Comparison of ENCODE assay signal across 1 cellular context in the genomic region with DNA sequence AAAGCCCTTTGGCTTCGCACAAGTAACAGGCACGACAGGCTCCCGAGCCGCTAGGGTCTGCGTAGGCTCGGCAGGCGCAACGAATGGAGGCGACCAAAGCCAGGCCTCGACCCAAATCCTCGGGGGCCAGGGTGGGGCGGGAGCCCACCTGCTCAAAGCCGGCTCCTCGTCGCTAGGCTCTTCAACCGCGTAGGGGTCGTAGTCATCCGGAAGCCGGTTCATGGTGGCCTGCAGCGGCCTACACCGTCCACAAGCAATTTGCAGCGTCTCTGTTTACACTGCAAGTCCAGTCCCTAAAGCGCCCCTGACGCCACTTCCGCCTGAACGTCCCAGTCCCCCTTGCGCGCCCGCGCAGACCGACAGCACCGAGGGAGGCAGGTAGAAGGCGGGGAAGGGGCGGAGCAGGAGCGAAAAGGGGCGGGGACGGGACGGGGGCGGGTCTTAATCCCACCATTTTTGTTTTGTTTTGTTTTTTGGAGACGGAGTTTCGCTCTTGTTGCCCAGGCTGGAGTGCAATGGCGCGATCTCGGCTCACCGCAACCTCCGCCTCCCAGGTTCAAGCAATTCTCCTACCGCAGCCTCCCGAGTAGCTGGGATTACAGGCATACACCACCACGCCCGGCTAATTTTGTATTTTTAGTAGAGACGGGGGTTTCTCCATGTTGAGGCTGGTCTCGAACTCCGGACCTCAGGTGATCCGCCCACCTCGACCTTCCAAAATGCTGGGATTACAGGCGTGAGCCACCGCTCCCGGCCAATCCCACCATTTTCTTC.
A peak's percentile ranks its signal among the peaks of the same experiment; 100 is the strongest.
TF ChIP-seq lines count a peak whose summit lies in the region.

A gene with protein sequence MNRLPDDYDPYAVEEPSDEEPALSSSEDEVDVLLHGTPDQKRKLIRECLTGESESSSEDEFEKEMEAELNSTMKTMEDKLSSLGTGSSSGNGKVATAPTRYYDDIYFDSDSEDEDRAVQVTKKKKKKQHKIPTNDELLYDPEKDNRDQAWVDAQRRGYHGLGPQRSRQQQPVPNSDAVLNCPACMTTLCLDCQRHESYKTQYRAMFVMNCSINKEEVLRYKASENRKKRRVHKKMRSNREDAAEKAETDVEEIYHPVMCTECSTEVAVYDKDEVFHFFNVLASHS (minus strand): TSS at position 295 of the 774 bp plus-strand sequence. CDS start 73 bp downstream, at position 222.

TF ChIP-seq in GM12878, 131 proteins besides CTCF, POLR2A, EP300 and RAD21 (continued from another document):
- TF ChIP-seq, protein P1, sequence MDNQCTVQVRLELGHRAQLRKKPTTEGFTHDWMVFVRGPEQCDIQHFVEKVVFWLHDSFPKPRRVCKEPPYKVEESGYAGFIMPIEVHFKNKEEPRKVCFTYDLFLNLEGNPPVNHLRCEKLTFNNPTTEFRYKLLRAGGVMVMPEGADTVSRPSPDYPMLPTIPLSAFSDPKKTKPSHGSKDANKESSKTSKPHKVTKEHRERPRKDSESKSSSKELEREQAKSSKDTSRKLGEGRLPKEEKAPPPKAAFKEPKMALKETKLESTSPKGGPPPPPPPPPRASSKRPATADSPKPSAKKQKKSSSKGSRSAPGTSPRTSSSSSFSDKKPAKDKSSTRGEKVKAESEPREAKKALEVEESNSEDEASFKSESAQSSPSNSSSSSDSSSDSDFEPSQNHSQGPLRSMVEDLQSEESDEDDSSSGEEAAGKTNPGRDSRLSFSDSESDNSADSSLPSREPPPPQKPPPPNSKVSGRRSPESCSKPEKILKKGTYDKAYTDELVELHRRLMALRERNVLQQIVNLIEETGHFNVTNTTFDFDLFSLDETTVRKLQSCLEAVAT (IDR thresholded peaks at IDR 0.05) = peak; percentile 52; the same call in 1 of the 2 replicates
- TF ChIP-seq, protein P2, sequence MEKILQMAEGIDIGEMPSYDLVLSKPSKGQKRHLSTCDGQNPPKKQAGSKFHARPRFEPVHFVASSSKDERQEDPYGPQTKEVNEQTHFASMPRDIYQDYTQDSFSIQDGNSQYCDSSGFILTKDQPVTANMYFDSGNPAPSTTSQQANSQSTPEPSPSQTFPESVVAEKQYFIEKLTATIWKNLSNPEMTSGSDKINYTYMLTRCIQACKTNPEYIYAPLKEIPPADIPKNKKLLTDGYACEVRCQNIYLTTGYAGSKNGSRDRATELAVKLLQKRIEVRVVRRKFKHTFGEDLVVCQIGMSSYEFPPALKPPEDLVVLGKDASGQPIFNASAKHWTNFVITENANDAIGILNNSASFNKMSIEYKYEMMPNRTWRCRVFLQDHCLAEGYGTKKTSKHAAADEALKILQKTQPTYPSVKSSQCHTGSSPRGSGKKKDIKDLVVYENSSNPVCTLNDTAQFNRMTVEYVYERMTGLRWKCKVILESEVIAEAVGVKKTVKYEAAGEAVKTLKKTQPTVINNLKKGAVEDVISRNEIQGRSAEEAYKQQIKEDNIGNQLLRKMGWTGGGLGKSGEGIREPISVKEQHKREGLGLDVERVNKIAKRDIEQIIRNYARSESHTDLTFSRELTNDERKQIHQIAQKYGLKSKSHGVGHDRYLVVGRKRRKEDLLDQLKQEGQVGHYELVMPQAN (conservative IDR thresholded peaks at IDR 0.05) = peak; percentile 94
- TF ChIP-seq, protein P3, sequence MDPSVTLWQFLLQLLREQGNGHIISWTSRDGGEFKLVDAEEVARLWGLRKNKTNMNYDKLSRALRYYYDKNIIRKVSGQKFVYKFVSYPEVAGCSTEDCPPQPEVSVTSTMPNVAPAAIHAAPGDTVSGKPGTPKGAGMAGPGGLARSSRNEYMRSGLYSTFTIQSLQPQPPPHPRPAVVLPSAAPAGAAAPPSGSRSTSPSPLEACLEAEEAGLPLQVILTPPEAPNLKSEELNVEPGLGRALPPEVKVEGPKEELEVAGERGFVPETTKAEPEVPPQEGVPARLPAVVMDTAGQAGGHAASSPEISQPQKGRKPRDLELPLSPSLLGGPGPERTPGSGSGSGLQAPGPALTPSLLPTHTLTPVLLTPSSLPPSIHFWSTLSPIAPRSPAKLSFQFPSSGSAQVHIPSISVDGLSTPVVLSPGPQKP (IDR thresholded peaks at IDR 0.05; ENCODE audit: low read depth, low read length) = peak; percentile 77; the same call in 1 of the 2 replicates
- TF ChIP-seq, protein P4, sequence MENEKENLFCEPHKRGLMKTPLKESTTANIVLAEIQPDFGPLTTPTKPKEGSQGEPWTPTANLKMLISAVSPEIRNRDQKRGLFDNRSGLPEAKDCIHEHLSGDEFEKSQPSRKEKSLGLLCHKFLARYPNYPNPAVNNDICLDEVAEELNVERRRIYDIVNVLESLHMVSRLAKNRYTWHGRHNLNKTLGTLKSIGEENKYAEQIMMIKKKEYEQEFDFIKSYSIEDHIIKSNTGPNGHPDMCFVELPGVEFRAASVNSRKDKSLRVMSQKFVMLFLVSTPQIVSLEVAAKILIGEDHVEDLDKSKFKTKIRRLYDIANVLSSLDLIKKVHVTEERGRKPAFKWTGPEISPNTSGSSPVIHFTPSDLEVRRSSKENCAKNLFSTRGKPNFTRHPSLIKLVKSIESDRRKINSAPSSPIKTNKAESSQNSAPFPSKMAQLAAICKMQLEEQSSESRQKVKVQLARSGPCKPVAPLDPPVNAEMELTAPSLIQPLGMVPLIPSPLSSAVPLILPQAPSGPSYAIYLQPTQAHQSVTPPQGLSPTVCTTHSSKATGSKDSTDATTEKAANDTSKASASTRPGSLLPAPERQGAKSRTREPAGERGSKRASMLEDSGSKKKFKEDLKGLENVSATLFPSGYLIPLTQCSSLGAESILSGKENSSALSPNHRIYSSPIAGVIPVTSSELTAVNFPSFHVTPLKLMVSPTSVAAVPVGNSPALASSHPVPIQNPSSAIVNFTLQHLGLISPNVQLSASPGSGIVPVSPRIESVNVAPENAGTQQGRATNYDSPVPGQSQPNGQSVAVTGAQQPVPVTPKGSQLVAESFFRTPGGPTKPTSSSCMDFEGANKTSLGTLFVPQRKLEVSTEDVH (IDR thresholded peaks at IDR 0.05; ENCODE audit: low read depth, partially characterized antibody) = no peak
- TF ChIP-seq BHLHE40 (IDR thresholded peaks at IDR 0.05; ENCODE audit: borderline replicate concordance in 1 of 2, low read depth in 2 of 2, low read length in 1 of 2) (peak in 1 of 2 experiments; percentile 33; a peak in 1 of 4 replicates), LARP7 (IDR thresholded peaks at IDR 0.05) (peak; percentile 67), SIN3A (IDR thresholded peaks at IDR 0.05; ENCODE audit: low read depth, low read length) (peak; percentile 94), CBFB (IDR thresholded peaks at IDR 0.05; ENCODE audit: low read depth) (no peak; the same call in 1 of the 2 replicates), NRF1 (conservative IDR thresholded peaks at IDR 0.05; ENCODE audit: low read depth, low read length) (0 out of 2 replicates have a peak, but pooled peaks have one; percentile 42), FOXK2 (IDR thresholded peaks at IDR 0.05) (peak; percentile 92), POU2F2 (IDR thresholded peaks at IDR 0.05; ENCODE audit: borderline replicate concordance, low read depth, low read length) (0 out of 3 replicates have a peak, but pooled peaks have one; percentile 52), TCF3 (IDR thresholded peaks at IDR 0.05; ENCODE audit: borderline replicate concordance, insufficient read depth, low read depth, low read length) (0 out of 2 replicates have a peak, but pooled peaks have one; percentile 35), JUND (IDR thresholded peaks at IDR 0.05; ENCODE audit: low read depth, low read length) (no peak), RELA (IDR thresholded peaks at IDR 0.05; ENCODE audit: borderline replicate concordance, partially characterized antibody) (no peak), NBN (IDR thresholded peaks at IDR 0.05) (peak; percentile 61; the same call in 1 of the 2 replicates), RCOR1 (conservative IDR thresholded peaks at IDR 0.05; ENCODE audit: low read depth, low read length) (no peak), SRF (IDR thresholded peaks at IDR 0.05; ENCODE audit: low read depth in 2 of 2, low read length in 2 of 2) (no peak), CREB1 (IDR thresholded peaks at IDR 0.05; ENCODE audit: low read depth) (peak; percentile 89), WRNIP1 (IDR thresholded peaks at IDR 0.05; ENCODE audit: borderline replicate concordance, low read depth, low read length) (peak; percentile 97; the same call in 1 of the 2 replicates), RUNX3 (IDR thresholded peaks at IDR 0.05; ENCODE audit: low read length) (0 out of 2 replicates have a peak, but pooled peaks have one; percentile 3), BACH1 (IDR thresholded peaks at IDR 0.05; ENCODE audit: borderline replicate concordance) (peak; percentile 78), MTA2 (IDR thresholded peaks at IDR 0.05; ENCODE audit: low read depth) (no peak), SIX5 (IDR thresholded peaks at IDR 0.05; ENCODE audit: low read depth, low read length, severe bottlenecking) (no peak), NFIC (IDR thresholded peaks at IDR 0.05; ENCODE audit: low read depth, low read length) (no peak), MXI1 (IDR thresholded peaks at IDR 0.05; ENCODE audit: low read depth, low read length) (peak; percentile 44), IKZF2 (IDR thresholded peaks at IDR 0.05) (peak in 1 of 2 experiments; percentile 15; a peak in 1 of 4 replicates), SREBF1 (IDR thresholded peaks at IDR 0.05; ENCODE audit: low read length) (no peak), EED (IDR thresholded peaks at IDR 0.05; ENCODE audit: low read depth) (no peak), GABPA (IDR thresholded peaks at IDR 0.05; ENCODE audit: low read depth) (peak; percentile 83), ETV6 (conservative IDR thresholded peaks at IDR 0.05 in 1 of 2, IDR thresholded peaks at IDR 0.05 in 1 of 2; ENCODE audit: borderline replicate concordance in 1 of 2, low read depth in 1 of 2) (no peak), GATAD2B (conservative IDR thresholded peaks at IDR 0.05; ENCODE audit: low read depth) (peak; percentile 85)
- TF ChIP-seq, protein P5, sequence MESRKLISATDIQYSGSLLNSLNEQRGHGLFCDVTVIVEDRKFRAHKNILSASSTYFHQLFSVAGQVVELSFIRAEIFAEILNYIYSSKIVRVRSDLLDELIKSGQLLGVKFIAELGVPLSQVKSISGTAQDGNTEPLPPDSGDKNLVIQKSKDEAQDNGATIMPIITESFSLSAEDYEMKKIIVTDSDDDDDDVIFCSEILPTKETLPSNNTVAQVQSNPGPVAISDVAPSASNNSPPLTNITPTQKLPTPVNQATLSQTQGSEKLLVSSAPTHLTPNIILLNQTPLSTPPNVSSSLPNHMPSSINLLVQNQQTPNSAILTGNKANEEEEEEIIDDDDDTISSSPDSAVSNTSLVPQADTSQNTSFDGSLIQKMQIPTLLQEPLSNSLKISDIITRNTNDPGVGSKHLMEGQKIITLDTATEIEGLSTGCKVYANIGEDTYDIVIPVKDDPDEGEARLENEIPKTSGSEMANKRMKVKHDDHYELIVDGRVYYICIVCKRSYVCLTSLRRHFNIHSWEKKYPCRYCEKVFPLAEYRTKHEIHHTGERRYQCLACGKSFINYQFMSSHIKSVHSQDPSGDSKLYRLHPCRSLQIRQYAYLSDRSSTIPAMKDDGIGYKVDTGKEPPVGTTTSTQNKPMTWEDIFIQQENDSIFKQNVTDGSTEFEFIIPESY (IDR thresholded peaks at IDR 0.05) = no peak
- TF ChIP-seq, protein P6, sequence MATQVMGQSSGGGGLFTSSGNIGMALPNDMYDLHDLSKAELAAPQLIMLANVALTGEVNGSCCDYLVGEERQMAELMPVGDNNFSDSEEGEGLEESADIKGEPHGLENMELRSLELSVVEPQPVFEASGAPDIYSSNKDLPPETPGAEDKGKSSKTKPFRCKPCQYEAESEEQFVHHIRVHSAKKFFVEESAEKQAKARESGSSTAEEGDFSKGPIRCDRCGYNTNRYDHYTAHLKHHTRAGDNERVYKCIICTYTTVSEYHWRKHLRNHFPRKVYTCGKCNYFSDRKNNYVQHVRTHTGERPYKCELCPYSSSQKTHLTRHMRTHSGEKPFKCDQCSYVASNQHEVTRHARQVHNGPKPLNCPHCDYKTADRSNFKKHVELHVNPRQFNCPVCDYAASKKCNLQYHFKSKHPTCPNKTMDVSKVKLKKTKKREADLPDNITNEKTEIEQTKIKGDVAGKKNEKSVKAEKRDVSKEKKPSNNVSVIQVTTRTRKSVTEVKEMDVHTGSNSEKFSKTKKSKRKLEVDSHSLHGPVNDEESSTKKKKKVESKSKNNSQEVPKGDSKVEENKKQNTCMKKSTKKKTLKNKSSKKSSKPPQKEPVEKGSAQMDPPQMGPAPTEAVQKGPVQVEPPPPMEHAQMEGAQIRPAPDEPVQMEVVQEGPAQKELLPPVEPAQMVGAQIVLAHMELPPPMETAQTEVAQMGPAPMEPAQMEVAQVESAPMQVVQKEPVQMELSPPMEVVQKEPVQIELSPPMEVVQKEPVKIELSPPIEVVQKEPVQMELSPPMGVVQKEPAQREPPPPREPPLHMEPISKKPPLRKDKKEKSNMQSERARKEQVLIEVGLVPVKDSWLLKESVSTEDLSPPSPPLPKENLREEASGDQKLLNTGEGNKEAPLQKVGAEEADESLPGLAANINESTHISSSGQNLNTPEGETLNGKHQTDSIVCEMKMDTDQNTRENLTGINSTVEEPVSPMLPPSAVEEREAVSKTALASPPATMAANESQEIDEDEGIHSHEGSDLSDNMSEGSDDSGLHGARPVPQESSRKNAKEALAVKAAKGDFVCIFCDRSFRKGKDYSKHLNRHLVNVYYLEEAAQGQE (IDR thresholded peaks at IDR 0.05; ENCODE audit: low read depth, low read length) = no peak
- TF ChIP-seq, protein P7, sequence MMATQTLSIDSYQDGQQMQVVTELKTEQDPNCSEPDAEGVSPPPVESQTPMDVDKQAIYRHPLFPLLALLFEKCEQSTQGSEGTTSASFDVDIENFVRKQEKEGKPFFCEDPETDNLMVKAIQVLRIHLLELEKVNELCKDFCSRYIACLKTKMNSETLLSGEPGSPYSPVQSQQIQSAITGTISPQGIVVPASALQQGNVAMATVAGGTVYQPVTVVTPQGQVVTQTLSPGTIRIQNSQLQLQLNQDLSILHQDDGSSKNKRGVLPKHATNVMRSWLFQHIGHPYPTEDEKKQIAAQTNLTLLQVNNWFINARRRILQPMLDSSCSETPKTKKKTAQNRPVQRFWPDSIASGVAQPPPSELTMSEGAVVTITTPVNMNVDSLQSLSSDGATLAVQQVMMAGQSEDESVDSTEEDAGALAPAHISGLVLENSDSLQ (IDR thresholded peaks at IDR 0.05) = peak; percentile 47; the same call in 1 of the 2 replicates
- TF ChIP-seq, protein P8, sequence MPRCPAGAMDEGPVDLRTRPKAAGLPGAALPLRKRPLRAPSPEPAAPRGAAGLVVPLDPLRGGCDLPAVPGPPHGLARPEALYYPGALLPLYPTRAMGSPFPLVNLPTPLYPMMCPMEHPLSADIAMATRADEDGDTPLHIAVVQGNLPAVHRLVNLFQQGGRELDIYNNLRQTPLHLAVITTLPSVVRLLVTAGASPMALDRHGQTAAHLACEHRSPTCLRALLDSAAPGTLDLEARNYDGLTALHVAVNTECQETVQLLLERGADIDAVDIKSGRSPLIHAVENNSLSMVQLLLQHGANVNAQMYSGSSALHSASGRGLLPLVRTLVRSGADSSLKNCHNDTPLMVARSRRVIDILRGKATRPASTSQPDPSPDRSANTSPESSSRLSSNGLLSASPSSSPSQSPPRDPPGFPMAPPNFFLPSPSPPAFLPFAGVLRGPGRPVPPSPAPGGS (IDR thresholded peaks at IDR 0.05; ENCODE audit: borderline replicate concordance, insufficient read depth, low read depth, low read length, poor library complexity, severe bottlenecking) = no peak
TF ChIP-seq in GM12878: peak in this region for 40.
